1 cellular context compared by ENCODE assay signal in genomic region chr7:105876964-105877601, GRCh38.
A peak's percentile ranks its signal among the peaks of the same experiment; 100 is the strongest.
TF ChIP-seq lines count a peak whose summit lies in the region.

No MANE protein-coding gene starts in this region.

TF ChIP-seq in HepG2, 621 proteins besides CTCF, POLR2A, EP300 and RAD21 (continued from another document and continues in another):
- TF ChIP-seq ZNF816 (CRISPR knock-in tag; IDR thresholded peaks at IDR 0.05; ENCODE audit: borderline replicate concordance) = no peak; the same call in 1 of the 2 replicates
- TF ChIP-seq SNAPC2 (CRISPR knock-in tag; IDR thresholded peaks at IDR 0.05) = no peak
- TF ChIP-seq ZBTB49 (CRISPR knock-in tag; IDR thresholded peaks at IDR 0.05; ENCODE audit: borderline replicate concordance) = no peak
- no peak for TF ChIP-seq SRSF1 (optimal IDR thresholded peaks at IDR 0.05; ENCODE audit: low read depth, low read length)
- TF ChIP-seq ARNTL (CRISPR knock-in tag; IDR thresholded peaks at IDR 0.05) = no peak
- TF ChIP-seq ZFP1 (CRISPR knock-in tag; IDR thresholded peaks at IDR 0.05) = no peak
- no peak for TF ChIP-seq SMAD1 (CRISPR knock-in tag; IDR thresholded peaks at IDR 0.05; ENCODE audit: borderline replicate concordance, low read depth)
- TF ChIP-seq TOPORS (CRISPR knock-in tag; IDR thresholded peaks at IDR 0.05) = 0 out of 2 replicates have a peak, but pooled peaks have one; percentile 23
- TF ChIP-seq MED1 (CRISPR knock-in tag; IDR thresholded peaks at IDR 0.05) = no peak
- TF ChIP-seq ZNF18 (CRISPR knock-in tag; IDR thresholded peaks at IDR 0.05; ENCODE audit: insufficient replicate concordance) = peak; percentile 64
- TF ChIP-seq ZBED4 (CRISPR knock-in tag; IDR thresholded peaks at IDR 0.05; ENCODE audit: borderline replicate concordance) = peak; percentile 56; the same call in 1 of the 2 replicates
- TF ChIP-seq ZBTB8A (CRISPR knock-in tag; IDR thresholded peaks at IDR 0.05; ENCODE audit: borderline replicate concordance, low read depth) = peak; percentile 71; the same call in 1 of the 2 replicates
- no peak for TF ChIP-seq KDM4B (CRISPR knock-in tag; IDR thresholded peaks at IDR 0.05)
- TF ChIP-seq ZNF570 (CRISPR knock-in tag; IDR thresholded peaks at IDR 0.05; ENCODE audit: borderline replicate concordance) = no peak
- TF ChIP-seq U2AF1 (optimal IDR thresholded peaks at IDR 0.05; ENCODE audit: low read depth, low read length) = no peak
- TF ChIP-seq CSRNP1 (CRISPR knock-in tag; IDR thresholded peaks at IDR 0.05) = no peak
- no peak for TF ChIP-seq ZNF577 (CRISPR knock-in tag; IDR thresholded peaks at IDR 0.05; ENCODE audit: borderline replicate concordance, low read depth)
- no peak for TF ChIP-seq SCMH1 (CRISPR knock-in tag; IDR thresholded peaks at IDR 0.05; ENCODE audit: borderline replicate concordance)
- TF ChIP-seq SSRP1 (CRISPR knock-in tag; IDR thresholded peaks at IDR 0.05) = no peak
- no peak for TF ChIP-seq SP1 (IDR thresholded peaks at IDR 0.05)
- no peak for TF ChIP-seq SP1 (CRISPR knock-in tag; IDR thresholded peaks at IDR 0.05)
- TF ChIP-seq MNT (IDR thresholded peaks at IDR 0.05) = no peak
- TF ChIP-seq SP140L (CRISPR knock-in tag; IDR thresholded peaks at IDR 0.05; ENCODE audit: borderline replicate concordance) = no peak
- no peak; the same call in 1 of the 2 replicates for TF ChIP-seq ZNF768 (CRISPR knock-in tag; IDR thresholded peaks at IDR 0.05)
- TF ChIP-seq ZFP36L1 (CRISPR knock-in tag; IDR thresholded peaks at IDR 0.05) = no peak
- TF ChIP-seq GATAD1 (CRISPR knock-in tag; IDR thresholded peaks at IDR 0.05) = 0 out of 2 replicates have a peak, but pooled peaks have one; percentile 18
- no peak for TF ChIP-seq DNMT3B (CRISPR knock-in tag; conservative IDR thresholded peaks at IDR 0.05)
- 0 out of 2 replicates have a peak, but pooled peaks have one; percentile 25 for TF ChIP-seq ZNF430 (CRISPR knock-in tag; IDR thresholded peaks at IDR 0.05)
- TF ChIP-seq ARID5B (CRISPR knock-in tag; IDR thresholded peaks at IDR 0.05) = peak; percentile 41
- peak; percentile 68; the same call in 1 of the 2 replicates for TF ChIP-seq ZNF292 (CRISPR knock-in tag; IDR thresholded peaks at IDR 0.05; ENCODE audit: borderline replicate concordance, low read depth)
- TF ChIP-seq ELF4 (CRISPR knock-in tag; IDR thresholded peaks at IDR 0.05; ENCODE audit: borderline replicate concordance) = 0 out of 2 replicates have a peak, but pooled peaks have one; percentile 58
- no peak for TF ChIP-seq CREB3 (CRISPR knock-in tag; IDR thresholded peaks at IDR 0.05)
- no peak for TF ChIP-seq YEATS2 (CRISPR knock-in tag; IDR thresholded peaks at IDR 0.05; ENCODE audit: borderline replicate concordance)
- TF ChIP-seq ZNF460 (CRISPR knock-in tag; IDR thresholded peaks at IDR 0.05; ENCODE audit: borderline replicate concordance) = no peak
- no peak for TF ChIP-seq ZNF225 (CRISPR knock-in tag; IDR thresholded peaks at IDR 0.05)
- no peak for TF ChIP-seq ZBTB39 (CRISPR knock-in tag; IDR thresholded peaks at IDR 0.05)
- 0 out of 2 replicates have a peak, but pooled peaks have one; percentile 52 for TF ChIP-seq ZNF558 (CRISPR knock-in tag; IDR thresholded peaks at IDR 0.05; ENCODE audit: borderline replicate concordance)
- no peak for TF ChIP-seq HHEX (CRISPR knock-in tag; IDR thresholded peaks at IDR 0.05)
- TF ChIP-seq TFAP4 (IDR thresholded peaks at IDR 0.05; ENCODE audit: borderline replicate concordance, low read depth) = peak; percentile 3; the same call in 1 of the 2 replicates
- TF ChIP-seq MAX (IDR thresholded peaks at IDR 0.05) = peak; percentile 28; the same call in 1 of the 2 replicates
- TF ChIP-seq MTF2 (CRISPR knock-in tag; IDR thresholded peaks at IDR 0.05; ENCODE audit: borderline replicate concordance) = no peak; the same call in 1 of the 2 replicates
- TF ChIP-seq ETV6 (CRISPR knock-in tag; conservative IDR thresholded peaks at IDR 0.05) = 0 out of 2 replicates have a peak, but pooled peaks have one; percentile 52
